ENCODE assay signal across 10 cellular contexts in the genomic region with DNA sequence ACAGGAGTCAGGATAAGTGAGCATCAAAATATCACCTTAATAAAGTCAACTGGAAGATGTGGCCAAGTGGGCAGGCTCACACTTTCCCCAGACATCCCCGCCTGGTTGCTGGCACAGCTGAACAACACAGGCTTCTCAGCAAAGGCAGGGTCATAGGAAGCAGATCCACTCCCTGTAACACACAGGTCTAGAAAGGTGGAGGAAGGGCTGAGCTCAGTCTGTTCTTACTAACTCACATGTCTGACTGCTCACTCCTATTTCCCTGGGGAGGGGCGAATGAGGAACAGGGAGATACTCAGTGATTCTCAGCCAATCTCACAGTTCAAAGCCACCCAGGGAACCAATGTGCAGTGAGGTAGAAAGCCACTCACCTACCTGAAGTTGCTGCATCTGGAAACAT. TPM values are rescaled to one million over a fixed set of nuclear protein-coding genes. Genes with fewer than 3 reads are reported as not detected.
DNase-seq lines count a peak whose midpoint lies in the region; ATAC-seq and TF ChIP-seq lines count a peak whose summit lies in the region.
"Had no signal": no experiment of that assay in that cellular context is flagged by ENCODE, and none has a peak within 500 bp of the region (broad histone marks: within the 10 kb centered on the region; RNA-seq: fewer than 3 reads in every experiment).

No MANE protein-coding gene starts in this region.

- peaks cover 14% of the 10 kb centered on the region for H3K9me3 Mint-ChIP-seq in progenitor cell of endocrine pancreas (ENCODE audit: low read depth)

- peaks cover 14% of the 10 kb centered on the region for H3K36me3 Mint-ChIP-seq in progenitor cell of endocrine pancreas (ENCODE audit: insufficient read depth)

- TF ChIP-seq CTCF in cardiac fibroblast (IDR thresholded peaks at IDR 0.05; ENCODE audit: low read depth, low read length) = no peak
- no peak for TF ChIP-seq CTCF in progenitor cell of endocrine pancreas (IDR thresholded peaks at IDR 0.05; ENCODE audit: unreplicated experiment)

- peak overlapping the region; percentile 57 for H3K4me3 Mint-ChIP-seq in progenitor cell of endocrine pancreas (ENCODE audit: low read depth)

- H3K27ac Mint-ChIP-seq in progenitor cell of endocrine pancreas = peak overlapping the region; percentile 97

- DNase-seq in NCI-H2171 treated with DMSO at 0.1 percent for 48 hours (lab: John Stamatoyannopoulos, UW) = peak; percentile 47
- DNase-seq in NCI-H2171 (lab: John Stamatoyannopoulos, UW) = no peak
- DNase-seq in cardiac fibroblast (ENCODE audit: low read depth in 2 of 2) = peak; percentile 33 to 35
- peak; percentile 30 for DNase-seq in progenitor cell of endocrine pancreas (ENCODE audit: low spot score, unreplicated experiment)
- no peak for DNase-seq in DMS153 treated with DMSO at 0.1 percent for 48 hours (lab: John Stamatoyannopoulos, UW; ENCODE audit: unreplicated experiment)
- DNase-seq in stimulated activated CD4-positive, alpha-beta T cell treated with anti-CD3 and anti-CD28 coated beads, Interleukin-2, amount 100 ng/mL, for 48 hours = no peak
- no peak for DNase-seq in dermis blood vessel endothelial cell
- DNase-seq: activated naive CD4-positive, alpha-beta T cell treated with Interleukin-2 at 50 U/mL for 16 hours; heart left ventricle had no signal

- H3K4me1 Mint-ChIP-seq in progenitor cell of endocrine pancreas (ENCODE audit: low read depth) = peaks cover 39% of the 10 kb centered on the region

- no peak overlapping the region for H3K4me3 ChIP-seq in cardiac fibroblast (replicated peaks in 1 of 2; ENCODE audit: low read depth in 2 of 2, low read length in 2 of 2)
- H3K4me3 ChIP-seq: heart left ventricle had no signal

- H3K27me3 Mint-ChIP-seq in progenitor cell of endocrine pancreas = no peaks in the 10 kb centered on the region

- peak; percentile 75 for ATAC-seq in HG03103 (IDR thresholded peaks at IDR 0.05; ENCODE audit: low read depth, unreplicated experiment)

RNA-seq across cellular contexts. Expression of a gene that starts 45.0 kb away (rescaled TPM):
- 29.2 and 31.9 TPM in 2 replicates for total RNA-seq in progenitor cell of endocrine pancreas
- 17.5 and 18.1 TPM in 2 replicates for total RNA-seq in dermis blood vessel endothelial cell

Comparison
In these comparisons a context has a peak if more than half of its experiments do, and no peak if none do; other contexts are left out.
1. DNase-seq: peak in NCI-H2171 treated with DMSO at 0.1 percent for 48 hours (single experiment), cardiac fibroblast (2 of 2) and progenitor cell of endocrine pancreas (single experiment); none in NCI-H2171 (single experiment), DMS153 treated with DMSO at 0.1 percent for 48 hours (single experiment), stimulated activated CD4-positive, alpha-beta T cell treated with anti-CD3 and anti-CD28 coated beads, Interleukin-2, amount 100 ng/mL, for 48 hours (0 of 2) and dermis blood vessel endothelial cell (single experiment).